ENCODE assay signal across 23 cellular contexts in genomic region chr14:54394596-54394995, GRCh38.
"Had no signal": no experiment of that assay in that cellular context is flagged by ENCODE, and none has a peak within 500 bp of the region (broad histone marks: within the 10 kb centered on the region; RNA-seq: fewer than 3 reads in every experiment).

No MANE protein-coding gene starts in this region.

- H3K27ac ChIP-seq: RWPE1, SJCRH30 had no signal

- H3K4me3 ChIP-seq: MG63, SJCRH30 had no signal

- DNase-seq: Karpas-422, KBM-7, MG63, NCI-H1092, NCI-H1105 treated with DMSO at 0.1 percent for 48 hours, NCI-H1417 treated with DMSO at 0.1 percent for 48 hours, NCI-H146, NCI-H1694 treated with DMSO at 0.1 percent for 48 hours, NCI-H1930, NCI-H2081 treated with DMSO at 0.1 percent for 48 hours, NCI-H2171, NCI-H226, NCI-H446, NCI-H510A, NCI-H524 treated with DMSO at 0.1 percent for 48 hours, NCI-H69, NCI-H774, PC-3, SHP77 treated with DMSO at 0.1 percent for 48 hours, SJCRH30 had no signal

- H3K9me3 ChIP-seq: MG63, SJCRH30 had no signal

- ATAC-seq: Panc1, PC-3, SK-N-SH treated with all-trans-retinoic acid at 6 μM for 48 hours had no signal

- H3K36me3 ChIP-seq: MG63, SJCRH30 had no signal

- H3K4me1 ChIP-seq: SJCRH30 had no signal

- H3K27me3 ChIP-seq: MG63, SJCRH30 had no signal
